6 cellular contexts compared by ENCODE assay signal in genomic region chr16:30367349-30368009, GRCh38.
DNase-seq lines count a peak whose midpoint lies in the region.

No MANE protein-coding gene starts in this region.

- peaks cover 14% of the 10 kb centered on the region for H3K4me1 ChIP-seq in ACC112 (ENCODE audit: control insufficient read depth, insufficient read depth, low read length, unreplicated experiment)

- H3K79me2 ChIP-seq in ACC112 (ENCODE audit: control insufficient read depth, insufficient read depth, low read length, unreplicated experiment): peaks cover 62% of the 10 kb centered on the region

- H3K9me3 ChIP-seq in SK-N-MC (ENCODE audit: low read depth, low read length): no peaks in the 10 kb centered on the region

- H3K27me3 ChIP-seq in ACC112 (ENCODE audit: insufficient read depth, low read length): no peaks in the 10 kb centered on the region

- peak overlapping the region; percentile 96 for H3K4me3 ChIP-seq in ACC112 (ENCODE audit: low read depth, low read length)
- H3K4me3 ChIP-seq in SK-N-MC: peak overlapping the region; percentile 82

- no peak overlapping the region for H2AFZ ChIP-seq in ACC112 (ENCODE audit: low read length, unreplicated experiment)

- H3K36me3 ChIP-seq in ACC112 (ENCODE audit: insufficient read depth, low read length): peaks cover 3% of the 10 kb centered on the region; the same call in 1 of the 2 replicates
- peaks cover 22% of the 10 kb centered on the region; the same call in 1 of the 2 replicates for H3K36me3 ChIP-seq in SK-N-MC (ENCODE audit: insufficient read depth, low read length)

- H3K27ac ChIP-seq in ACC112 (ENCODE audit: low read depth, low read length) (peak overlapping the region; percentile 56; the same call in 1 of the 2 replicates), SK-N-MC (no peak overlapping the region)

- no peak for DNase-seq in SK-N-MC (ENCODE audit: low read depth, low spot score)
- DNase-seq in islet precursor cell: peak; percentile 45
- no peak for DNase-seq in superior temporal gyrus (ENCODE audit: extremely low spot score)
- DNase-seq in NCI-H524 treated with DMSO at 0.1 percent for 48 hours (lab: John Stamatoyannopoulos, UW): no peak
- no peak for DNase-seq in SKM-1 (lab: John Stamatoyannopoulos, UW; ENCODE audit: unreplicated experiment)

- peak overlapping the region; percentile 78 for H3K9ac ChIP-seq in SK-N-MC (ENCODE audit: insufficient read length)
